Comparison of ENCODE assay signal across 22 cellular contexts in genomic region chr15:61659571-61660190, GRCh38.
A peak's percentile ranks its signal among the peaks of the same experiment; 100 is the strongest.
DNase-seq lines count a peak whose midpoint lies in the region; ATAC-seq and TF ChIP-seq lines count a peak whose summit lies in the region.
"Had no signal": no experiment of that assay in that cellular context is flagged by ENCODE, and none has a peak within 500 bp of the region (broad histone marks: within the 10 kb centered on the region; RNA-seq: fewer than 3 reads in every experiment).

No MANE protein-coding gene starts in this region.

- H3F3A ChIP-seq in GM23248 (ENCODE audit: insufficient read depth), result 0 out of 2 replicates have a peak, but pooled peaks cover 13% of the 10 kb centered on the region

- H3K36me3 Mint-ChIP-seq in nephron progenitor cell (ENCODE audit: low read depth), result no peaks in the 10 kb centered on the region
- no peaks in the 10 kb centered on the region for H3K36me3 Mint-ChIP-seq in activated CD4-positive, alpha-beta T cell treated with anti-CD3 and anti-CD28 coated beads, Interleukin-2, amount 10 ng/mL, durations not matched to agents 24 days and 14 days (ENCODE audit: low read depth)
- H3K36me3 Mint-ChIP-seq: CD4-positive, CD25-positive, alpha-beta regulatory T cell; naive thymus-derived CD8-positive, alpha-beta T cell had no signal

- peak; percentile 74 for DNase-seq in GM23248
- peak; percentile 81 for DNase-seq in astrocyte of the spinal cord (ENCODE audit: low read depth, low spot score)
- DNase-seq in hepatocyte (ENCODE audit: low spot score), result no peak
- no peak for DNase-seq in tibial artery
- no peak for DNase-seq in nephron progenitor cell
- DNase-seq in activated CD4-positive, alpha-beta T cell treated with anti-CD3 and anti-CD28 coated beads, Interleukin-2, amount 10 ng/mL, durations not matched to agents 24 days and 14 days, result no peak
- no peak for DNase-seq in NCI-H1694 (lab: John Stamatoyannopoulos, UW)
- DNase-seq: activated CD4-positive, alpha-beta T cell treated with anti-CD3 and anti-CD28 coated beads for 4 hours; activated gamma-delta T cell treated with Interleukin-2 at 50 U/mL for 16 hours; activated naive CD8-positive, alpha-beta T cell treated with anti-CD3 and anti-CD28 coated beads, Interleukin-2, amount 50 U/mL, for 24 hours; activated T-cell treated with anti-CD3 and anti-CD28 coated beads, Interleukin-2, amount 50 U/mL, for 24 hours; CD4-positive, CD25-positive, alpha-beta regulatory T cell; left lung; naive thymus-derived CD8-positive, alpha-beta T cell; NCI-H1436; NCI-H510A treated with DMSO at 0.1 percent for 48 hours; stimulated activated CD4-positive, alpha-beta T cell treated with anti-CD3 and anti-CD28 coated beads, Interleukin-4, amount 100 ng/mL, for 4 hours; stimulated activated naive CD4-positive, alpha-beta T cell treated with Interleukin-2 at 50 U/mL for 16 hours had no signal

- peaks cover 11% of the 10 kb centered on the region for H3K9me3 Mint-ChIP-seq in nephron progenitor cell
- H3K9me3 Mint-ChIP-seq in activated CD4-positive, alpha-beta T cell treated with anti-CD3 and anti-CD28 coated beads, Interleukin-2, amount 10 ng/mL, durations not matched to agents 24 days and 14 days, result no peaks in the 10 kb centered on the region
- H3K9me3 Mint-ChIP-seq: activated naive CD8-positive, alpha-beta T cell treated with anti-CD3 and anti-CD28 coated beads, Interleukin-2, amount 50 U/mL, for 24 hours; activated T-cell treated with anti-CD3 and anti-CD28 coated beads, Interleukin-2, amount 50 U/mL, for 24 hours; T-helper 1 cell treated with Interleukin-12 subunit alpha and Interleukin-12 subunit beta and Interleukin-4 antibody, amounts not matched to agents 30 μg/mL and 1 μg/mL, for 36 hours had no signal

- peak overlapping the region; percentile 48 for H3K9ac ChIP-seq in GM23248

- H3K36me3 ChIP-seq in GM23248 (ENCODE audit: low read depth) (no peaks in the 10 kb centered on the region), hepatocyte (replicated peaks; ENCODE audit: insufficient read depth, low read depth) (no peaks in the 10 kb centered on the region), tibial artery (no peaks in the 10 kb centered on the region)
- H3K36me3 ChIP-seq: left lung had no signal

- WGBS in GM23248 (ENCODE audit: low coverage in 1 of 2, low lambda C conversion rate in 2 of 2, missing lambda C conversion rate in 2 of 2), 2 experiments, result 32 to 34% methylated on average over 5 of the region's 5 CpGs
- WGBS in hepatocyte (ENCODE audit: low lambda C conversion rate, missing lambda C conversion rate), result 70% methylated on average over 5 of the region's 5 CpGs

- H2AFZ ChIP-seq in GM23248 (no peak overlapping the region; the same call in 1 of the 2 replicates), hepatocyte (no peak overlapping the region)

- 0 out of 2 replicates have a peak, but pooled peaks cover 3% of the 10 kb centered on the region for H3K27me3 ChIP-seq in GM23248 (replicated peaks; ENCODE audit: insufficient read depth)
- H3K27me3 ChIP-seq in hepatocyte, result no peaks in the 10 kb centered on the region
- no peaks in the 10 kb centered on the region for H3K27me3 ChIP-seq in tibial artery
- H3K27me3 ChIP-seq: left lung had no signal

- H3K9me3 ChIP-seq in GM23248 (ENCODE audit: low read depth), result no peaks in the 10 kb centered on the region
- H3K9me3 ChIP-seq in hepatocyte (ENCODE audit: low read depth), result no peaks in the 10 kb centered on the region
- H3K9me3 ChIP-seq in tibial artery, result no peaks in the 10 kb centered on the region
- H3K9me3 ChIP-seq: left lung had no signal

- H3K4me1 ChIP-seq in GM23248 (ENCODE audit: insufficient read depth), result peaks cover 19% of the 10 kb centered on the region
- H3K4me1 ChIP-seq in hepatocyte (ENCODE audit: insufficient read depth), result no peaks in the 10 kb centered on the region
- H3K4me1 ChIP-seq in tibial artery, result peaks cover 0 to 25% (median 3%) of the 10 kb centered on the region in 4 donors
- H3K4me1 ChIP-seq: left lung had no signal

- H3K4me2 ChIP-seq in GM23248 (ENCODE audit: unreplicated experiment) (peak overlapping the region; percentile 58), hepatocyte (no peak overlapping the region)

- in situ Hi-C loops in GM23248 (cut with MboI) (no loop called here), astrocyte of the spinal cord (cut with HindIII; ENCODE audit: low sequenced_read_pairs) (no loop called here)

- no peaks in the 10 kb centered on the region for H3K79me2 ChIP-seq in GM23248 (ENCODE audit: insufficient read depth)
- no peaks in the 10 kb centered on the region for H3K79me2 ChIP-seq in hepatocyte

- H3K9me2 ChIP-seq in GM23248 (ENCODE audit: insufficient read depth), result no peaks in the 10 kb centered on the region
- H3K9me2 ChIP-seq in hepatocyte (replicated peaks; ENCODE audit: insufficient read depth), result no peaks in the 10 kb centered on the region

- H4K20me1 ChIP-seq in GM23248 (ENCODE audit: insufficient read depth) (no peaks in the 10 kb centered on the region), hepatocyte (ENCODE audit: insufficient read depth, poor library complexity, severe bottlenecking) (no peaks in the 10 kb centered on the region)

- no peak for TF ChIP-seq CTCF in astrocyte of the spinal cord (IDR thresholded peaks at IDR 0.05; ENCODE audit: low read depth, low read length)
- no peak for TF ChIP-seq CTCF in hepatocyte (IDR thresholded peaks at IDR 0.05; ENCODE audit: poor library complexity)
- TF ChIP-seq CTCF in tibial artery (IDR thresholded peaks at IDR 0.05), result no peak
- no peak for TF ChIP-seq CTCF in nephron progenitor cell (IDR thresholded peaks at IDR 0.05)

- intact Hi-C loops in tibial artery (cut with DNase I; ENCODE audit: low total_unique reads), result no loop called here
- intact Hi-C loops in activated CD4-positive, alpha-beta T cell treated with anti-CD3 and anti-CD28 coated beads, Interleukin-2, amount 10 ng/mL, durations not matched to agents 24 days and 14 days (cut with micrococcal nuclease), result no loop called here

- H3K4me3 Mint-ChIP-seq in nephron progenitor cell, result no peak overlapping the region
- no peak overlapping the region for H3K4me3 Mint-ChIP-seq in activated CD4-positive, alpha-beta T cell treated with anti-CD3 and anti-CD28 coated beads, Interleukin-2, amount 10 ng/mL, durations not matched to agents 24 days and 14 days
- H3K4me3 Mint-ChIP-seq: activated naive CD8-positive, alpha-beta T cell treated with anti-CD3 and anti-CD28 coated beads, Interleukin-2, amount 50 U/mL, for 24 hours; activated T-cell treated with anti-CD3 and anti-CD28 coated beads, Interleukin-2, amount 50 U/mL, for 24 hours; CD4-positive, CD25-positive, alpha-beta regulatory T cell; dendritic cell treated with granulocyte-macrophage colony-stimulating factor and Interleukin-4, amounts not matched to agents 40 ng/mL and 50 ng/mL, for 4 days; HFFc6; naive thymus-derived CD8-positive, alpha-beta T cell; T-helper 1 cell treated with Interleukin-12 subunit alpha and Interleukin-12 subunit beta and Interleukin-4 antibody, amounts not matched to agents 30 μg/mL and 1 μg/mL, for 36 hours had no signal

- H3K4me3 ChIP-seq in GM23248 (no peak overlapping the region), astrocyte of the spinal cord (ENCODE audit: low read depth, low read length) (no peak overlapping the region), hepatocyte (no peak overlapping the region), tibial artery (no peak overlapping the region)
- H3K4me3 ChIP-seq: left lung had no signal

- no peaks in the 10 kb centered on the region for H3K27me3 Mint-ChIP-seq in nephron progenitor cell (ENCODE audit: low read depth, poor library complexity)
- peaks cover 9% of the 10 kb centered on the region for H3K27me3 Mint-ChIP-seq in activated CD4-positive, alpha-beta T cell treated with anti-CD3 and anti-CD28 coated beads, Interleukin-2, amount 10 ng/mL, durations not matched to agents 24 days and 14 days
- H3K27me3 Mint-ChIP-seq: dendritic cell treated with granulocyte-macrophage colony-stimulating factor and Interleukin-4, amounts not matched to agents 40 ng/mL and 50 ng/mL, for 4 days had no signal

- ATAC-seq in HG02970 (IDR thresholded peaks at IDR 0.05; ENCODE audit: low FRiP score, unreplicated experiment), result no peak
- ATAC-seq: activated naive CD8-positive, alpha-beta T cell treated with anti-CD3 and anti-CD28 coated beads, Interleukin-2, amount 50 U/mL, for 24 hours; left lung; naive thymus-derived CD8-positive, alpha-beta T cell had no signal

- peak overlapping the region; percentile 75 for H3K27ac ChIP-seq in GM23248
- H3K27ac ChIP-seq in hepatocyte, result peak overlapping the region; percentile 73
- H3K27ac ChIP-seq in tibial artery, result peak overlapping the region; percentile 45 to 50
- H3K27ac ChIP-seq: left lung had no signal

- no peak overlapping the region for H3K27ac Mint-ChIP-seq in nephron progenitor cell
- H3K27ac Mint-ChIP-seq in activated CD4-positive, alpha-beta T cell treated with anti-CD3 and anti-CD28 coated beads, Interleukin-2, amount 10 ng/mL, durations not matched to agents 24 days and 14 days, result no peak overlapping the region
- H3K27ac Mint-ChIP-seq: activated naive CD8-positive, alpha-beta T cell treated with anti-CD3 and anti-CD28 coated beads, Interleukin-2, amount 50 U/mL, for 24 hours; activated T-cell treated with anti-CD3 and anti-CD28 coated beads, Interleukin-2, amount 50 U/mL, for 24 hours; CD4-positive, CD25-positive, alpha-beta regulatory T cell; dendritic cell treated with granulocyte-macrophage colony-stimulating factor and Interleukin-4, amounts not matched to agents 40 ng/mL and 50 ng/mL, for 4 days; HFFc6; naive thymus-derived CD8-positive, alpha-beta T cell; T-helper 1 cell treated with Interleukin-12 subunit alpha and Interleukin-12 subunit beta and Interleukin-4 antibody, amounts not matched to agents 30 μg/mL and 1 μg/mL, for 36 hours had no signal

- H3K4me1 Mint-ChIP-seq in nephron progenitor cell, result no peaks in the 10 kb centered on the region
- H3K4me1 Mint-ChIP-seq in activated CD4-positive, alpha-beta T cell treated with anti-CD3 and anti-CD28 coated beads, Interleukin-2, amount 10 ng/mL, durations not matched to agents 24 days and 14 days, result no peaks in the 10 kb centered on the region
- H3K4me1 Mint-ChIP-seq: activated naive CD8-positive, alpha-beta T cell treated with anti-CD3 and anti-CD28 coated beads, Interleukin-2, amount 50 U/mL, for 24 hours; CD4-positive, CD25-positive, alpha-beta regulatory T cell; naive thymus-derived CD8-positive, alpha-beta T cell had no signal

Comparison
In these comparisons a context has a peak if more than half of its experiments do, and no peak if none do; other contexts are left out.
1. DNase-seq: peak in GM23248 (single experiment) and astrocyte of the spinal cord (single experiment); none in hepatocyte (single experiment), tibial artery (0 of 2), nephron progenitor cell (single experiment), activated CD4-positive, alpha-beta T cell treated with anti-CD3 and anti-CD28 coated beads, Interleukin-2, amount 10 ng/mL, durations not matched to agents 24 days and 14 days (single experiment) and NCI-H1694 (single experiment).
2. Peak in every context shown above with its lines, with median percentiles within 50 percentile points of each other: H3K27ac ChIP-seq.